Comparison of ENCODE assay signal across 13 cellular contexts in the genomic region with DNA sequence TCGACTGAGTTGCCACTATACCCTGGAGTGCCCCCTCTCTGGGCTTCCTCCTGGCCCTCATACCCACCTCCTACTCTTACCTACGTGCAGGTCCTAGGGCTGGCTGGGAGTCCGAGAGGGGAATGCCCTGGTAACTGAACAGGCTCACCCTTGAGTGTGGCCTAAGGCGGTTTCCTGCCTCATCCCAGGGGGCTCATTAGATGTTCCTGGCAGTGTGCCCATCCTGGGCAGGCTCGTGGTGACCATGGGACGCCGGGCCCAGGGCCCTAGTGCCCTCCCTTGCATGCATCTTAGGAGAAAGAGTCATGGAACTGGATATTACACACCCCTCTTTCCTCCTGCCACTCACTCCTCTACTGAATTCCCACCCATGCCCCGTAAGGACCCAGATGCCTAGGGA. TPM values are rescaled to one million over a fixed set of nuclear protein-coding genes. Genes with fewer than 3 reads are reported as not detected.
DNase-seq lines count a peak whose midpoint lies in the region.
"Had no signal": no experiment of that assay in that cellular context is flagged by ENCODE, and none has a peak within 500 bp of the region (broad histone marks: within the 10 kb centered on the region; RNA-seq: fewer than 3 reads in every experiment).

No MANE protein-coding gene starts in this region.

- H3K4me1 ChIP-seq in SJCRH30 = 0 out of 2 replicates have a peak, but pooled peaks cover 3% of the 10 kb centered on the region

- H3K36me3 ChIP-seq in SJCRH30 = no peaks in the 10 kb centered on the region

- peaks cover 20% of the 10 kb centered on the region for H3K27me3 ChIP-seq in SJCRH30

- DNase-seq in NCI-H1092 (lab: John Stamatoyannopoulos, UW) = peak; percentile 11
- no peak for DNase-seq in NCI-H1092 treated with DMSO at 0.1 percent for 48 hours (lab: John Stamatoyannopoulos, UW)
- DNase-seq in SJCRH30 = peak; percentile 52 to 69
- peak in 27 of 51 donors; percentile 15 to 63 (median 37) for DNase-seq in hypothalamus (lab: John Stamatoyannopoulos, UW)
- DNase-seq in pons (ENCODE audit: low spot score) = no peak
- DNase-seq in NCI-H446 treated with DMSO at 0.1 percent for 48 hours (lab: John Stamatoyannopoulos, UW) = no peak
- no peak for DNase-seq in UCSD-AML1 (lab: John Stamatoyannopoulos, UW; ENCODE audit: unreplicated experiment)
- DNase-seq: activated CD4-positive, alpha-beta T cell treated with anti-CD3 and anti-CD28 coated beads, Interleukin-2, amount 50 U/mL, for 1 hour; activated naive CD4-positive, alpha-beta T cell treated with anti-CD3 and anti-CD28 coated beads, Interleukin-2, amount 50 U/mL, for 16 hours; hippocampal formation; IMR-90 had no signal

- no peak overlapping the region for H3K4me3 ChIP-seq in SJCRH30

- no peaks in the 10 kb centered on the region for H3K9me3 ChIP-seq in SJCRH30 (replicated peaks)

- H3K27ac ChIP-seq in SJCRH30 = no peak overlapping the region
- peak overlapping the region; percentile 31 for H3K27ac ChIP-seq in temporal lobe (ENCODE audit: low read depth, low read length)
- H3K27ac ChIP-seq: 22Rv1 had no signal

RNA-seq across cellular contexts. Expression of gene SEMA4B, which starts 2.8 kb away (rescaled TPM):
- 2.1 and 2.2 TPM in 2 replicates for total RNA-seq in SJCRH30 (2014; rRNA removed; shearing (Covaris generic))
- 35.4 TPM for total RNA-seq in temporal lobe

RNA-seq across cellular contexts. Expression of gene CIB1, which starts 29.8 kb away (rescaled TPM):
- total RNA-seq in SJCRH30 (2014; rRNA removed; shearing (Covaris generic)) = 12.7 and 15.6 TPM in 2 replicates
- total RNA-seq in temporal lobe = 3.4 TPM

RNA-seq across cellular contexts. Expression of gene GDPGP1, which starts 30.1 kb away (rescaled TPM):
- 1.8 and 2.7 TPM in 2 replicates for total RNA-seq in SJCRH30 (2014; rRNA removed; shearing (Covaris generic))
- total RNA-seq in temporal lobe = 4.4 TPM

RNA-seq across cellular contexts. Expression of gene TTLL13, which starts 45.4 kb away (rescaled TPM):
- total RNA-seq in SJCRH30 (2014; rRNA removed; shearing (Covaris generic)) = not detected in 2 replicates
- under 0.01 TPM for total RNA-seq in temporal lobe
- total RNA-seq: IMR-90 had no signal

Comparison
In these comparisons a context has a peak if more than half of its experiments do, and no peak if none do; other contexts are left out.
1. DNase-seq: peak in NCI-H1092 (single experiment), SJCRH30 (2 of 2) and hypothalamus (27 of 51); none in NCI-H1092 treated with DMSO at 0.1 percent for 48 hours (single experiment), pons (single experiment), NCI-H446 treated with DMSO at 0.1 percent for 48 hours (single experiment) and UCSD-AML1 (single experiment).
2. RNA of gene SEMA4B, which starts 2.8 kb away (total RNA-seq): 35.4 TPM in temporal lobe (single experiment); 2.1 to 2.2 TPM in SJCRH30; every median in the first group is over 10 times any median in the second.